In genomic region chr15:65312400-65312916, GRCh38 we compare ENCODE assay signal across 20 cellular contexts. TPM values are rescaled to one million over a fixed set of nuclear protein-coding genes. Genes with fewer than 3 reads are reported as not detected.
DNase-seq lines count a peak whose midpoint lies in the region; ATAC-seq, FAIRE-seq and TF ChIP-seq lines count a peak whose summit lies in the region.
"Had no signal": no experiment of that assay in that cellular context is flagged by ENCODE, and none has a peak within 500 bp of the region (broad histone marks: within the 10 kb centered on the region; RNA-seq: fewer than 3 reads in every experiment).

No MANE protein-coding gene starts in this region.

- 72% methylated on average over 11 of the region's 11 CpGs for WGBS in SK-N-SH (ENCODE audit: low lambda C conversion rate)

- H3K9me2 ChIP-seq in SK-N-SH: no peaks in the 10 kb centered on the region

- H3K36me3 ChIP-seq in SK-N-SH (replicated peaks in 1 of 2; ENCODE audit: control insufficient read depth in 1 of 2, insufficient read depth in 2 of 2, low read length in 1 of 2): no peaks in the 10 kb centered on the region
- H3K36me3 ChIP-seq: colonic mucosa, stomach had no signal

- H3K4me3 Mint-ChIP-seq in glutamatergic neuron (ENCODE audit: unreplicated experiment): peak overlapping the region; percentile 14
- H3K4me3 Mint-ChIP-seq: activated naive CD8-positive, alpha-beta T cell treated with anti-CD3 and anti-CD28 coated beads, Interleukin-2, amount 10 ng/mL, durations not matched to agents 7 days and 5 days; CD4-positive, alpha-beta T cell had no signal

- H3K4me1 ChIP-seq in SK-N-SH (ENCODE audit: control insufficient read depth in 1 of 2, insufficient read depth in 2 of 2, low read depth in 1 of 2, low read length in 1 of 2): peaks cover 0 to 8% of the 10 kb centered on the region in 2 experiments; a peak in 1 of 4 replicates
- H3K4me1 ChIP-seq: colonic mucosa had no signal

- POLR2A ChIA-PET in SK-N-SH (lab: Yijun Ruan, JAX): interaction anchor here (0.6 to 1.6 kb wide), 6 partner anchors 8 to 131 kb away, joined by 3 to 13 read pairs (median 3); partner anchors contain the start of genes CLPX and RNU5B-1

- TF ChIP-seq EP300 in SK-N-SH (IDR thresholded peaks at IDR 0.05; ENCODE audit: borderline replicate concordance in 1 of 2, low read depth in 1 of 2, low read length in 1 of 2): peak in 1 of 2 experiments; percentile 54; a peak in 2 of 4 replicates

- no peak for ATAC-seq in HG02938 (IDR thresholded peaks at IDR 0.05; ENCODE audit: unreplicated experiment)

- no peak for TF ChIP-seq CTCF in SK-N-SH (IDR thresholded peaks at IDR 0.05)
- no peak for TF ChIP-seq CTCF in glutamatergic neuron (IDR thresholded peaks at IDR 0.05; ENCODE audit: partially characterized antibody, unreplicated experiment)

- TF ChIP-seq POLR2A in H54 (IDR thresholded peaks at IDR 0.05; ENCODE audit: low read depth, low read length): no peak

- H3K27ac Mint-ChIP-seq in glutamatergic neuron (ENCODE audit: unreplicated experiment): no peak overlapping the region
- H3K27ac Mint-ChIP-seq: activated naive CD8-positive, alpha-beta T cell treated with anti-CD3 and anti-CD28 coated beads, Interleukin-2, amount 10 ng/mL, durations not matched to agents 7 days and 5 days; CD4-positive, alpha-beta T cell had no signal

- no peaks in the 10 kb centered on the region for H3K9me3 ChIP-seq in SK-N-SH
- H3K9me3 ChIP-seq: colonic mucosa, stomach had no signal

- H3K4me3 ChIP-seq in SK-N-SH (ENCODE audit: low read depth in 2 of 2, low read length in 1 of 2): no peak overlapping the region
- H3K4me3 ChIP-seq: colonic mucosa, stomach had no signal

- no peaks in the 10 kb centered on the region; the same call in 1 of the 2 replicates for H3K27me3 ChIP-seq in SK-N-SH (ENCODE audit: insufficient read depth)
- H3K27me3 ChIP-seq: colonic mucosa, stomach had no signal

- no peaks in the 10 kb centered on the region for H3K79me2 ChIP-seq in SK-N-SH (ENCODE audit: insufficient read depth)

- no peak for FAIRE-seq in H54 (lab: Jason Lieb, UNC)
- FAIRE-seq: G401.6, GM18507 had no signal

- H2AFZ ChIP-seq in SK-N-SH (ENCODE audit: low read depth): no peak overlapping the region

- no peaks in the 10 kb centered on the region for H3K27me3 Mint-ChIP-seq in glutamatergic neuron (ENCODE audit: unreplicated experiment)

- CTCF ChIA-PET in SK-N-SH (lab: Yijun Ruan, JAX): interaction anchor here (0.8 to 21.5 kb wide), 6 partner anchors 10 to 211 kb away, joined by 3 to 969 read pairs (median 7); partner anchors contain the start of genes CLPX and IGDCC3

- H3K27ac ChIP-seq in SK-N-SH (ENCODE audit: low read depth in 2 of 2, low read length in 1 of 2): peak overlapping the region in 1 of 2 experiments; percentile 56; a peak in 2 of 4 replicates
- H3K27ac ChIP-seq in substantia nigra (ENCODE audit: low read depth, low read length, poor library complexity, severe bottlenecking): peak overlapping the region; percentile 83
- H3K27ac ChIP-seq: colonic mucosa, RWPE1, stomach had no signal

- H3K9ac ChIP-seq in SK-N-SH: no peak overlapping the region

- H3K4me2 ChIP-seq in SK-N-SH: no peak overlapping the region

- H3K36me3 Mint-ChIP-seq in glutamatergic neuron (ENCODE audit: unreplicated experiment): no peaks in the 10 kb centered on the region
- H3K36me3 Mint-ChIP-seq: activated naive CD8-positive, alpha-beta T cell treated with anti-CD3 and anti-CD28 coated beads, Interleukin-2, amount 10 ng/mL, durations not matched to agents 7 days and 5 days had no signal

- TF ChIP-seq RAD21 in SK-N-SH (IDR thresholded peaks at IDR 0.05; ENCODE audit: low read length): peak; percentile 32; the same call in 1 of the 2 replicates

- no peaks in the 10 kb centered on the region for H4K20me1 ChIP-seq in SK-N-SH (ENCODE audit: insufficient read depth)

- no peaks in the 10 kb centered on the region for H3F3A ChIP-seq in SK-N-SH (replicated peaks; ENCODE audit: insufficient read depth)

- DNase-seq in SK-N-SH (peak; percentile 77), glutamatergic neuron (no peak), medulla oblongata (ENCODE audit: extremely low spot score) (peak; percentile 87), substantia nigra (lab: John Stamatoyannopoulos, UW) (peak in 36 of 49 donors; percentile 13 to 81 (median 53)), ecto neural progenitor cell (ENCODE audit: low spot score) (no peak), H54 (ENCODE audit: insufficient read length, low spot score) (no peak)
- no peak for DNase-seq in activated T-cell treated with anti-CD3 and anti-CD28 coated beads, Interleukin-2, amount 50 U/mL, for 48 hours
- DNase-seq: activated CD4-positive, alpha-beta T cell treated with anti-CD3 and anti-CD28 coated beads for 4 hours; activated naive CD8-positive, alpha-beta T cell treated with anti-CD3 and anti-CD28 coated beads, Interleukin-2, amount 10 ng/mL, durations not matched to agents 7 days and 5 days; CD4-positive, alpha-beta T cell; colonic mucosa; NCI-H1694; NCI-H526; stomach; T-helper 9 cell had no signal

- H3K9me3 Mint-ChIP-seq in glutamatergic neuron (ENCODE audit: unreplicated experiment): peaks cover 2% of the 10 kb centered on the region
- H3K9me3 Mint-ChIP-seq: activated naive CD8-positive, alpha-beta T cell treated with anti-CD3 and anti-CD28 coated beads, Interleukin-2, amount 10 ng/mL, durations not matched to agents 7 days and 5 days; CD4-positive, alpha-beta T cell had no signal

- peaks cover 10% of the 10 kb centered on the region for H3K4me1 Mint-ChIP-seq in glutamatergic neuron (ENCODE audit: low read depth, unreplicated experiment)
- H3K4me1 Mint-ChIP-seq: activated naive CD8-positive, alpha-beta T cell treated with anti-CD3 and anti-CD28 coated beads, Interleukin-2, amount 10 ng/mL, durations not matched to agents 7 days and 5 days had no signal

TF ChIP-seq in SK-N-SH, 30 proteins besides CTCF, POLR2A, EP300 and RAD21 (continues in another document):
- TF ChIP-seq CHD2 (IDR thresholded peaks at IDR 0.05; ENCODE audit: low read length, partially characterized antibody): peak; percentile 46
- TF ChIP-seq TEAD4 (IDR thresholded peaks at IDR 0.05; ENCODE audit: borderline replicate concordance, insufficient read depth): no peak
- TF ChIP-seq SMC3 (IDR thresholded peaks at IDR 0.05; ENCODE audit: low read depth, low read length): no peak
- TF ChIP-seq ZBTB33 (IDR thresholded peaks at IDR 0.05; ENCODE audit: borderline replicate concordance, low read depth): no peak
- TF ChIP-seq FOXJ3 (CRISPR knock-in tag; IDR thresholded peaks at IDR 0.05): 0 out of 2 replicates have a peak, but pooled peaks have one; percentile 17
- TF ChIP-seq IRF3 (IDR thresholded peaks at IDR 0.05; ENCODE audit: low read depth, low read length): no peak
- TF ChIP-seq USF2 (IDR thresholded peaks at IDR 0.05; ENCODE audit: borderline replicate concordance, low read depth, low read length): no peak
- peak; percentile 87 for TF ChIP-seq RCOR1 (IDR thresholded peaks at IDR 0.05; ENCODE audit: low read length)
- no peak for TF ChIP-seq NFIC (IDR thresholded peaks at IDR 0.05; ENCODE audit: borderline replicate concordance)

RNA-seq across cellular contexts. Expression of gene RNU5B-1, which starts 8.0 kb away (rescaled TPM):
- not detected in 2 replicates for polyA plus RNA-seq in SK-N-SH (2012; rRNA removed)
- polyA plus RNA-seq in SK-N-SH (2012; cell fraction: cytosol; rRNA removed): not detected in 2 replicates
- not detected in 2 replicates for polyA plus RNA-seq in SK-N-SH (2012; cell fraction: nucleus; rRNA removed)
- not detected for total RNA-seq in glutamatergic neuron (ENCODE audit: unreplicated experiment)
- total RNA-seq: fibroblast of lung, stomach had no signal
- polyA plus RNA-seq: fibroblast of lung, stomach had no signal

RNA-seq across cellular contexts. Expression of gene RNU5A-1, which starts 16.6 kb away (rescaled TPM):
- not detected in 2 replicates for polyA plus RNA-seq in SK-N-SH (2012; rRNA removed)
- not detected in 2 replicates for polyA plus RNA-seq in SK-N-SH (2012; cell fraction: cytosol; rRNA removed)
- not detected in 2 replicates for polyA plus RNA-seq in SK-N-SH (2012; cell fraction: nucleus; rRNA removed)
- not detected for total RNA-seq in glutamatergic neuron (ENCODE audit: unreplicated experiment)
- total RNA-seq: activated naive CD8-positive, alpha-beta T cell treated with anti-CD3 and anti-CD28 coated beads, Interleukin-2, amount 10 ng/mL, durations not matched to agents 7 days and 5 days; CD4-positive, alpha-beta T cell; colonic mucosa; fibroblast of lung; stomach had no signal
- polyA plus RNA-seq: fibroblast of lung, stomach had no signal

RNA-seq across cellular contexts. Expression of gene PARP16, which starts 25.8 kb away (rescaled TPM):
- polyA plus RNA-seq in SK-N-SH (2012; rRNA removed): 6.3 and 6.5 TPM in 2 replicates
- polyA plus RNA-seq in SK-N-SH (2012; cell fraction: cytosol; rRNA removed): 6.0 and 7.8 TPM in 2 replicates
- polyA plus RNA-seq in SK-N-SH (2012; cell fraction: nucleus; rRNA removed): 6.0 and 8.5 TPM in 2 replicates
- 6.8 TPM for total RNA-seq in glutamatergic neuron (ENCODE audit: unreplicated experiment)

Comparison
In these comparisons a context has a peak if more than half of its experiments do, and no peak if none do; other contexts are left out.
1. DNase-seq: peak in SK-N-SH (single experiment), medulla oblongata (single experiment) and substantia nigra (36 of 49); none in glutamatergic neuron (single experiment), ecto neural progenitor cell (single experiment), activated T-cell treated with anti-CD3 and anti-CD28 coated beads, Interleukin-2, amount 50 U/mL, for 48 hours (0 of 2) and H54 (single experiment).